In the genomic region with DNA sequence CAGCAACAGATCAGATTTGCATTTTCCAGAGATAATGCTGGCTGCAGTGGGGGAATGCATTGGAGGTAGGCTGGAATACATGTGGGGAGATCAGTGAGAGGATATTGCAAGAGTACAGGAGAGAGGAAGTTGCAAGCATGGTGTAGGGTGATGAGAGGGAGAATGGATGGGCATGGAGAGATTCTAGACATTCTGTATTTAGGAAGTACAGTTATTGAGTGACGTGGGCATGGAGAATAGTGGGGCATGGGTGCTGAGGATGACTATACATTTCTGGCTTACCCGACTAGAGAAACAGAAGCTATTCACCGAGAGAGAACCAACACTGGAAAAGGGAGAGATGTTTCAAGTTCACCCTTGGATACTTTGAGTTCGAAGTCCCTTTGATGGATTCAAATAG, we compare ENCODE assay signal across 32 cellular contexts.
"Had no signal": no experiment of that assay in that cellular context is flagged by ENCODE, and none has a peak within 500 bp of the region (broad histone marks: within the 10 kb centered on the region; RNA-seq: fewer than 3 reads in every experiment).

No MANE protein-coding gene starts in this region.

- H3K9me3 Mint-ChIP-seq: activated CD4-positive, alpha-beta T cell treated with anti-CD3 and anti-CD28 coated beads, Interleukin-2, amount 10 ng/mL, durations not matched to agents 7 days and 5 days; activated naive CD4-positive, alpha-beta T cell treated with anti-CD3 and anti-CD28 coated beads for 36 hours; activated naive CD4-positive, alpha-beta T cell treated with anti-CD3 and anti-CD28 coated beads, Interleukin-2, amount 50 U/mL, for 72 hours; activated T-cell treated with anti-CD3 and anti-CD28 coated beads, Interleukin-2, amount 50 U/mL, for 4 hours; activated T-helper 1 cell treated with anti-CD3 and anti-CD28 coated beads, Interleukin-12 subunit alpha, Interleukin-12 subunit beta, Interleukin-2, Interleukin-4 antibody, amounts not matched to agents 30 ng/mL and 10 ng/mL and 1 ng/mL, durations not matched to agents 14 hours and 24 hours and 36 hours; brain had no signal

- H3K4me3 Mint-ChIP-seq: activated CD4-positive, alpha-beta T cell treated with anti-CD3 and anti-CD28 coated beads for 36 hours; activated CD4-positive, alpha-beta T cell treated with anti-CD3 and anti-CD28 coated beads, Interleukin-2, amount 10 ng/mL, durations not matched to agents 7 days and 5 days; activated CD8-positive, alpha-beta T cell treated with anti-CD3 and anti-CD28 coated beads, Interleukin-2, amount 10 ng/mL, durations not matched to agents 7 days and 5 days; activated naive CD4-positive, alpha-beta T cell treated with anti-CD3 and anti-CD28 coated beads for 36 hours; activated T-cell treated with anti-CD3 and anti-CD28 coated beads, Interleukin-2, amount 50 U/mL, for 4 hours; activated T-helper 1 cell treated with anti-CD3 and anti-CD28 coated beads, Interleukin-12 subunit alpha, Interleukin-12 subunit beta, Interleukin-2, Interleukin-4 antibody, amounts not matched to agents 30 ng/mL and 10 ng/mL and 1 ng/mL, durations not matched to agents 14 hours and 24 hours and 36 hours; brain had no signal

- H3K27ac Mint-ChIP-seq: activated CD4-positive, alpha-beta T cell treated with anti-CD3 and anti-CD28 coated beads for 36 hours; activated CD4-positive, alpha-beta T cell treated with anti-CD3 and anti-CD28 coated beads, Interleukin-2, amount 10 ng/mL, durations not matched to agents 7 days and 5 days; activated CD8-positive, alpha-beta T cell treated with anti-CD3 and anti-CD28 coated beads, Interleukin-2, amount 10 ng/mL, durations not matched to agents 7 days and 5 days; activated naive CD4-positive, alpha-beta T cell treated with anti-CD3 and anti-CD28 coated beads for 36 hours; activated naive CD4-positive, alpha-beta T cell treated with anti-CD3 and anti-CD28 coated beads, Interleukin-2, amount 50 U/mL, for 72 hours; activated T-helper 1 cell treated with anti-CD3 and anti-CD28 coated beads, Interleukin-12 subunit alpha, Interleukin-12 subunit beta, Interleukin-2, Interleukin-4 antibody, amounts not matched to agents 30 ng/mL and 10 ng/mL and 1 ng/mL, durations not matched to agents 14 hours and 24 hours and 36 hours; brain had no signal

- DNase-seq: activated CD4-positive, alpha-beta T cell treated with anti-CD3 and anti-CD28 coated beads for 36 hours; activated CD4-positive, alpha-beta T cell treated with anti-CD3 and anti-CD28 coated beads, Interleukin-2, amount 10 ng/mL, durations not matched to agents 7 days and 5 days; activated CD4-positive, alpha-beta T cell treated with anti-CD3 and anti-CD28 coated beads, Interleukin-2, amount 50 U/mL, for 48 hours; activated CD8-positive, alpha-beta T cell treated with anti-CD3 and anti-CD28 coated beads, Interleukin-2, amount 10 ng/mL, durations not matched to agents 7 days and 5 days; activated gamma-delta T cell treated with Interleukin-2 at 50 U/mL for 16 hours; activated naive CD4-positive, alpha-beta T cell treated with anti-CD3 and anti-CD28 coated beads for 36 hours; activated T-cell treated with anti-CD3 and anti-CD28 coated beads for 4 hours; activated T-cell treated with anti-CD3 and anti-CD28 coated beads, Interleukin-2, amount 50 U/mL, for 4 hours; anterior cingulate cortex; central memory CD4-positive, alpha-beta T cell; Kasumi-1; KG1; MG63; NCI-H1048; NCI-H1105 treated with DMSO at 0.1 percent for 48 hours; NCI-H1436; NCI-H1694; NCI-H1930; NCI-H345; NCI-H524 treated with DMSO at 0.1 percent for 48 hours; PC-9; SIG-M5; T1000; WERI-Rb-1 had no signal

- FAIRE-seq: bronchial epithelial cell, RCC 7860 had no signal

- ATAC-seq: activated CD4-positive, alpha-beta T cell treated with anti-CD3 and anti-CD28 coated beads for 36 hours; activated CD8-positive, alpha-beta T cell treated with anti-CD3 and anti-CD28 coated beads, Interleukin-2, amount 10 ng/mL, durations not matched to agents 7 days and 5 days; activated naive CD4-positive, alpha-beta T cell treated with anti-CD3 and anti-CD28 coated beads, Interleukin-2, amount 50 U/mL, for 72 hours; activated T-cell treated with anti-CD3 and anti-CD28 coated beads, Interleukin-2, amount 50 U/mL, for 4 hours; Right ventricle myocardium inferior; SK-N-SH treated with all-trans-retinoic acid at 6 μM for 48 hours had no signal

- H3K4me3 ChIP-seq: MG63, PC-9 had no signal

- H3K36me3 ChIP-seq: MG63, WERI-Rb-1 had no signal

- H3K4me1 Mint-ChIP-seq: activated CD4-positive, alpha-beta T cell treated with anti-CD3 and anti-CD28 coated beads for 36 hours; activated CD4-positive, alpha-beta T cell treated with anti-CD3 and anti-CD28 coated beads, Interleukin-2, amount 10 ng/mL, durations not matched to agents 7 days and 5 days had no signal

- H3K27ac ChIP-seq: PC-9, RWPE1, WERI-Rb-1 had no signal

- H3K36me3 Mint-ChIP-seq: activated naive CD4-positive, alpha-beta T cell treated with anti-CD3 and anti-CD28 coated beads, Interleukin-2, amount 50 U/mL, for 72 hours; brain had no signal

- H3K9me3 ChIP-seq: MG63 had no signal
